In the genomic region with DNA sequence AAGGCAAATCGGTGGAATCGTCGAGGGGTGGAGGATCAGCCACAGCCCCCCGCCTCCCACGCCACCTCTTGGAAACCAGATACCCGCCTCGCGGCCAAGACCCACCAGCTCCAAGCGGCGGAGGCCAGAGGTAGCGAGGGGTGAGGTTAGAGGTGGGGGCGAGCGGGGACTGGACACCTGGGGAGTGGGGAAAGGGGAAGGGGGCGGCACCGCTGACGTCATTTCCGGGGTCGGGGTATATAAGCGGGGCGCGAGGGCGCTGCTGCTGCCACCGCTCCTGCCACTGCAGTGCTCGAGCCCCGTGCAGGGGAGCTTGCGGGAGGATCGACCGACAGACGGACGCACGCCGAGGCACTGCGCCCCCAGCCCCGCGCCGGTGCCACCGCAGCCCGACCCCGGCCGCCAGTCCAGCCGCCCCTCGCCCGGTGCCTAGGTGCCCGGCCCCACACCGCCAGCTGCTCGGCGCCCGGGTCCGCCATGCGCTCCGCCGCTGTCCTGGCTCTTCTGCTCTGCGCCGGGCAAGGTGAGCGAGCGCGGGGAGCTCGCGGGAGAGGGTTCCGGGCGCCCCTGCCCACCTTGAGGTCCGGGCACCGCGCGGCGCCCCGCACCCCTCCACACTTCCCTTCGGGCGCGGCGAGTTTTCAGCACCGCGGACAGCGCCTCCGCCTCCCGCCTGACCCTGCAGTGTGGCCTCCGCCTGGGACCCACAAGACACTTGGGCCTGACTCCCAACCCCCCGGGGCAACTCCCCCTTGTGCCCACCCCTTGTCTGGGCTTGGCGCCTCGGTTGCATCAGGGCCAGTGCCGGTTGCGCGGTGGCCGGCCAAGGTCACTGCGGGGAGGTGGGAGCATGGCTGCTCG, we compare ENCODE assay signal across 2 cellular contexts.
TF ChIP-seq lines count a peak whose summit lies in the region.

A gene with protein sequence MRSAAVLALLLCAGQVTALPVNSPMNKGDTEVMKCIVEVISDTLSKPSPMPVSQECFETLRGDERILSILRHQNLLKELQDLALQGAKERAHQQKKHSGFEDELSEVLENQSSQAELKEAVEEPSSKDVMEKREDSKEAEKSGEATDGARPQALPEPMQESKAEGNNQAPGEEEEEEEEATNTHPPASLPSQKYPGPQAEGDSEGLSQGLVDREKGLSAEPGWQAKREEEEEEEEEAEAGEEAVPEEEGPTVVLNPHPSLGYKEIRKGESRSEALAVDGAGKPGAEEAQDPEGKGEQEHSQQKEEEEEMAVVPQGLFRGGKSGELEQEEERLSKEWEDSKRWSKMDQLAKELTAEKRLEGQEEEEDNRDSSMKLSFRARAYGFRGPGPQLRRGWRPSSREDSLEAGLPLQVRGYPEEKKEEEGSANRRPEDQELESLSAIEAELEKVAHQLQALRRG (plus strand): TSS at position 268 of the 861 bp plus-strand sequence. CDS start 210 bp downstream, at position 478.

TF ChIP-seq in GM12891, 5 proteins besides CTCF, POLR2A, EP300 and RAD21:
- TF ChIP-seq SPI1 (IDR thresholded peaks at IDR 0.05; ENCODE audit: low read depth, low read length) (no peak), TAF1 (IDR thresholded peaks at IDR 0.05; ENCODE audit: low read depth, low read length) (no peak), POU2F2 (IDR thresholded peaks at IDR 0.05; ENCODE audit: low read depth, low read length) (no peak), PAX5 (IDR thresholded peaks at IDR 0.05; ENCODE audit: insufficient read depth, low read length, severe bottlenecking) (no peak), POLR2AphosphoS5 (IDR thresholded peaks at IDR 0.05; ENCODE audit: low read depth, low read length) (no peak)
TF ChIP-seq in GM12891: peak in this region for 0.

TF ChIP-seq in H1, 55 proteins besides CTCF, POLR2A, EP300 and RAD21:
- TF ChIP-seq, protein P1, sequence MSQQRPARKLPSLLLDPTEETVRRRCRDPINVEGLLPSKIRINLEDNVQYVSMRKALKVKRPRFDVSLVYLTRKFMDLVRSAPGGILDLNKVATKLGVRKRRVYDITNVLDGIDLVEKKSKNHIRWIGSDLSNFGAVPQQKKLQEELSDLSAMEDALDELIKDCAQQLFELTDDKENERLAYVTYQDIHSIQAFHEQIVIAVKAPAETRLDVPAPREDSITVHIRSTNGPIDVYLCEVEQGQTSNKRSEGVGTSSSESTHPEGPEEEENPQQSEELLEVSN (IDR thresholded peaks at IDR 0.05) = peak; percentile 46; the same call in 1 of the 2 replicates
- TF ChIP-seq KDM4A (IDR thresholded peaks at IDR 0.05; ENCODE audit: low read depth, low read length, severe bottlenecking) = peak; percentile 93
- peak; percentile 87 for TF ChIP-seq CREB1 (IDR thresholded peaks at IDR 0.05)
- no peak for TF ChIP-seq MAFK (IDR thresholded peaks at IDR 0.05; ENCODE audit: low read depth, low read length)
- TF ChIP-seq HDAC2 (IDR thresholded peaks at IDR 0.05; ENCODE audit: borderline replicate concordance in 1 of 2, low read depth in 2 of 2, low read length in 2 of 2) = peak; percentile 71 to 90; a peak in 2 of 4 replicates
- TF ChIP-seq BCL11A (IDR thresholded peaks at IDR 0.05; ENCODE audit: low read depth in 2 of 2, low read length in 2 of 2) = no peak
- TF ChIP-seq TAF1 (IDR thresholded peaks at IDR 0.05; ENCODE audit: low read depth, low read length) = peak; percentile 59; the same call in 1 of the 2 replicates
- TF ChIP-seq RNF2 (IDR thresholded peaks at IDR 0.05; ENCODE audit: borderline replicate concordance, low read depth, low read length, missing control alignments, poor library complexity, severe bottlenecking) = no peak
- TF ChIP-seq CHD2 (IDR thresholded peaks at IDR 0.05; ENCODE audit: low read length) = peak; percentile 34; the same call in 1 of the 2 replicates
- TF ChIP-seq CHD1 (IDR thresholded peaks at IDR 0.05; ENCODE audit: low read depth, low read length) = peak; percentile 35; the same call in 1 of the 2 replicates
- TF ChIP-seq CEBPB (IDR thresholded peaks at IDR 0.05; ENCODE audit: low read depth, low read length) = 0 out of 2 replicates have a peak, but pooled peaks have one; percentile 15
- TF ChIP-seq, protein P2, sequence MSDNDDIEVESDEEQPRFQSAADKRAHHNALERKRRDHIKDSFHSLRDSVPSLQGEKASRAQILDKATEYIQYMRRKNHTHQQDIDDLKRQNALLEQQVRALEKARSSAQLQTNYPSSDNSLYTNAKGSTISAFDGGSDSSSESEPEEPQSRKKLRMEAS (IDR thresholded peaks at IDR 0.05) = peak; percentile 74
- peak; percentile 93 to 96 for TF ChIP-seq SIN3A (conservative IDR thresholded peaks at IDR 0.05 in 1 of 2, IDR thresholded peaks at IDR 0.05 in 1 of 2; ENCODE audit: low read depth in 1 of 2, low read length in 2 of 2)
- peak; percentile 83; the same call in 1 of the 2 replicates for TF ChIP-seq POLR2AphosphoS5 (IDR thresholded peaks at IDR 0.05; ENCODE audit: low read depth, low read length)
- peak; percentile 41 for TF ChIP-seq ASH2L (IDR thresholded peaks at IDR 0.05; ENCODE audit: low read length)
- TF ChIP-seq SIX5 (IDR thresholded peaks at IDR 0.05; ENCODE audit: low read depth, low read length) = no peak
- TF ChIP-seq TEAD4 (IDR thresholded peaks at IDR 0.05; ENCODE audit: low read depth, low read length) = 0 out of 2 replicates have a peak, but pooled peaks have one; percentile 8
- TF ChIP-seq TBP (IDR thresholded peaks at IDR 0.05; ENCODE audit: low read depth, low read length) = peak; percentile 83
- peak; percentile 78; the same call in 1 of the 2 replicates for TF ChIP-seq RBBP5 (IDR thresholded peaks at IDR 0.05; ENCODE audit: borderline replicate concordance, low read depth, low read length)
- no peak for TF ChIP-seq TCF12 (IDR thresholded peaks at IDR 0.05; ENCODE audit: low read depth, low read length)
